Comparison of ENCODE assay signal across 24 cellular contexts in the genomic region with DNA sequence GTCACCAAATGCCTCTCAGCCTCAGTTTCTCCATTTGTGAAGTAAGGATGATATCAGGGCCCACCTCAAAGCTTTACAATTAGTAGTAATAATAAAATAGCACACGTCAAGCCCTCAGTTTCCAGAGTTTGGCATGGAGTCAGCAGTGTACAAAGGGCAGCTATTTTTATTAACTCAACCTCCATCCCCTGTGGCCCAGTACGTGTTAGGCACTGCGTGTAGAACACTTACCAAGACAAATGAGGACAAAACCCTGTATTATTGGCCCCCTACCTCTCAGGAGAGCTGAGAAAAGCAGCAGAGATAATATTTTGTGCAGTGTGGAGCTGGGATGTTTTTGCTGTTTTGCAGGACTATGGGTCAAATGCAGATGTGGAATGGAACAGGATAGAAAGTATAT.
DNase-seq lines count a peak whose midpoint lies in the region; ATAC-seq, FAIRE-seq and TF ChIP-seq lines count a peak whose summit lies in the region.
"Had no signal": no experiment of that assay in that cellular context is flagged by ENCODE, and none has a peak within 500 bp of the region (broad histone marks: within the 10 kb centered on the region; RNA-seq: fewer than 3 reads in every experiment).

No MANE protein-coding gene starts in this region.

- intact Hi-C loops in Right ventricle myocardium inferior (cut with DNase I), result no loop called here
- intact Hi-C loops in right cardiac atrium (cut with DNase I), result no loop called here
- intact Hi-C loops in heart left ventricle (cut with DNase I), result no loop called here
- intact Hi-C loops in left cardiac atrium (cut with DNase I), result no loop called here
- intact Hi-C loops in dorsolateral prefrontal cortex (cut with DNase I), result no loop called here

- no peak overlapping the region for H3K4me3 Mint-ChIP-seq in astrocyte (ENCODE audit: unreplicated experiment)
- no peak overlapping the region for H3K4me3 Mint-ChIP-seq in nephron progenitor cell
- H3K4me3 Mint-ChIP-seq: B cell; CD4-positive, alpha-beta T cell; CD8-positive, alpha-beta T cell had no signal

- H3K36me3 ChIP-seq in heart left ventricle (no peaks in the 10 kb centered on the region), astrocyte (ENCODE audit: insufficient read depth, low read length) (no peaks in the 10 kb centered on the region)
- H3K36me3 ChIP-seq: BLaER1 treated with 17β-estradiol and CSF1 and Interleukin-3, amounts not matched to agents 10 nM and 100 nM had no signal

- no peak overlapping the region for H3K27ac ChIP-seq in right cardiac atrium (ENCODE audit: low read length)
- no peak overlapping the region for H3K27ac ChIP-seq in heart left ventricle
- no peak overlapping the region for H3K27ac ChIP-seq in astrocyte (ENCODE audit: low read depth, low read length)
- no peak overlapping the region for H3K27ac ChIP-seq in dorsolateral prefrontal cortex
- H3K27ac ChIP-seq: 22Rv1; A549; BLaER1 treated with 17β-estradiol and CSF1 and Interleukin-3, amounts not matched to agents 10 nM and 100 nM; C4-2B had no signal

- H4K20me1 ChIP-seq in astrocyte (ENCODE audit: insufficient read depth, low read length), result no peaks in the 10 kb centered on the region
- H4K20me1 ChIP-seq: BLaER1 treated with 17β-estradiol and CSF1 and Interleukin-3, amounts not matched to agents 10 nM and 100 nM had no signal

- TF ChIP-seq POLR2A in heart left ventricle (IDR thresholded peaks at IDR 0.05), result no peak

- H3K4me2 ChIP-seq in astrocyte (ENCODE audit: low read length), result no peak overlapping the region
- H3K4me2 ChIP-seq: A549; BLaER1 treated with 17β-estradiol and CSF1 and Interleukin-3, amounts not matched to agents 10 nM and 100 nM had no signal

- H3K27ac Mint-ChIP-seq in astrocyte (ENCODE audit: unreplicated experiment), result peak overlapping the region; percentile 53
- peak overlapping the region; percentile 36 for H3K27ac Mint-ChIP-seq in nephron progenitor cell
- H3K27ac Mint-ChIP-seq: B cell; CD4-positive, alpha-beta T cell; CD8-positive, alpha-beta T cell had no signal

- peaks cover 3% of the 10 kb centered on the region for H3K36me3 Mint-ChIP-seq in astrocyte (ENCODE audit: low read depth, unreplicated experiment)
- H3K36me3 Mint-ChIP-seq in nephron progenitor cell (ENCODE audit: low read depth), result no peaks in the 10 kb centered on the region
- H3K36me3 Mint-ChIP-seq: CD8-positive, alpha-beta T cell had no signal

- H3K4me3 ChIP-seq in right cardiac atrium (ENCODE audit: low read length) (no peak overlapping the region), heart left ventricle (no peak overlapping the region), astrocyte (ENCODE audit: insufficient read depth, low read depth, low read length) (no peak overlapping the region), dorsolateral prefrontal cortex (no peak overlapping the region)
- H3K4me3 ChIP-seq: A549; BLaER1 treated with 17β-estradiol and CSF1 and Interleukin-3, amounts not matched to agents 10 nM and 100 nM had no signal

- ATAC-seq in Right ventricle myocardium inferior, result peak; percentile 26
- ATAC-seq in right cardiac atrium, result no peak
- peak; percentile 48 to 60 (median 54) for ATAC-seq in heart left ventricle
- ATAC-seq in left cardiac atrium, result no peak
- ATAC-seq: A549; CD8-positive, alpha-beta T cell had no signal

- no peak overlapping the region for H3K9ac ChIP-seq in astrocyte (ENCODE audit: low read length)
- H3K9ac ChIP-seq: BLaER1 treated with 17β-estradiol and CSF1 and Interleukin-3, amounts not matched to agents 10 nM and 100 nM had no signal

- H3K27me3 Mint-ChIP-seq in astrocyte (ENCODE audit: low read depth, unreplicated experiment), result peaks cover 6% of the 10 kb centered on the region
- H3K27me3 Mint-ChIP-seq in nephron progenitor cell (ENCODE audit: low read depth, poor library complexity), result no peaks in the 10 kb centered on the region

- H3K4me1 Mint-ChIP-seq in astrocyte (ENCODE audit: low read depth, unreplicated experiment), result no peaks in the 10 kb centered on the region
- peaks cover 2% of the 10 kb centered on the region for H3K4me1 Mint-ChIP-seq in nephron progenitor cell
- H3K4me1 Mint-ChIP-seq: B cell had no signal

- no peaks in the 10 kb centered on the region for H3K9me3 ChIP-seq in right cardiac atrium (ENCODE audit: control insufficient read depth, low read length)
- H3K9me3 ChIP-seq in heart left ventricle, result no peaks in the 10 kb centered on the region
- no peaks in the 10 kb centered on the region for H3K9me3 ChIP-seq in astrocyte (ENCODE audit: insufficient read depth, low read depth, low read length)
- H3K9me3 ChIP-seq: A549 had no signal

- no peak for FAIRE-seq in astrocyte (lab: Jason Lieb, UNC)
- FAIRE-seq: A549, D721Med, G401.6, GM12891, GM19239 had no signal

- H3K27me3 ChIP-seq in right cardiac atrium (ENCODE audit: control insufficient read depth, insufficient read depth), result no peaks in the 10 kb centered on the region
- H3K27me3 ChIP-seq in heart left ventricle, result no peaks in the 10 kb centered on the region
- no peaks in the 10 kb centered on the region for H3K27me3 ChIP-seq in astrocyte (ENCODE audit: insufficient read depth, low read length)
- no peaks in the 10 kb centered on the region for H3K27me3 ChIP-seq in dorsolateral prefrontal cortex
- H3K27me3 ChIP-seq: BLaER1 treated with 17β-estradiol and CSF1 and Interleukin-3, amounts not matched to agents 10 nM and 100 nM had no signal

- WGBS in right cardiac atrium, result 26% methylated on average over 3 of the region's 3 CpGs
- WGBS in heart left ventricle, 4 donors, result 20 to 40% (median 29%) methylated on average over 3 of the region's 3 CpGs

- H3K79me2 ChIP-seq in astrocyte (ENCODE audit: insufficient read depth, low read length), result no peaks in the 10 kb centered on the region

- H3K4me1 ChIP-seq in right cardiac atrium (ENCODE audit: control insufficient read depth, insufficient read depth, low read length) (no peaks in the 10 kb centered on the region), heart left ventricle (peaks cover 0 to 8% (median 2%) of the 10 kb centered on the region in 12 donors), astrocyte (ENCODE audit: insufficient read depth, low read length) (no peaks in the 10 kb centered on the region)
- H3K4me1 ChIP-seq: A549; BLaER1 treated with 17β-estradiol and CSF1 and Interleukin-3, amounts not matched to agents 10 nM and 100 nM; Caco-2 had no signal

- no peak for DNase-seq in Right ventricle myocardium inferior (ENCODE audit: missing footprints)
- no peak for DNase-seq in right cardiac atrium
- DNase-seq in heart left ventricle, result peak in 1 of 5 donors; percentile 29
- no peak for DNase-seq in left cardiac atrium
- no peak for DNase-seq in astrocyte (ENCODE audit: low read depth)
- DNase-seq in nephron progenitor cell, result no peak
- DNase-seq in dorsolateral prefrontal cortex, result no peak
- no peak for DNase-seq in activated CD4-positive, alpha-beta T cell treated with anti-CD3 and anti-CD28 coated beads, Interleukin-2, amount 50 U/mL, for 1 hour
- DNase-seq: AML-193; Caco-2; Calu3; CD4-positive, alpha-beta T cell; CD8-positive, alpha-beta T cell; DMS79 treated with DMSO at 0.1 percent for 48 hours; GF-D8 had no signal

- no peak for TF ChIP-seq CTCF in heart left ventricle (IDR thresholded peaks at IDR 0.05)
- no peak for TF ChIP-seq CTCF in astrocyte (IDR thresholded peaks at IDR 0.05; ENCODE audit: insufficient read depth, low read depth, low read length)
- TF ChIP-seq CTCF in nephron progenitor cell (IDR thresholded peaks at IDR 0.05), result no peak
- no peak for TF ChIP-seq CTCF in dorsolateral prefrontal cortex (IDR thresholded peaks at IDR 0.05 in 54 of 56, conservative IDR thresholded peaks at IDR 0.05 in 2 of 56; ENCODE audit: low read depth in 1 of 56, partially characterized antibody in 56 of 56)

- H2AFZ ChIP-seq in astrocyte (ENCODE audit: low read depth, low read length), result no peak overlapping the region

- H3K9me3 Mint-ChIP-seq in astrocyte (ENCODE audit: unreplicated experiment) (peaks cover 18% of the 10 kb centered on the region), nephron progenitor cell (peaks cover 18% of the 10 kb centered on the region)
- H3K9me3 Mint-ChIP-seq: CD4-positive, alpha-beta T cell; CD8-positive, alpha-beta T cell had no signal

Comparison
In these comparisons a context has a peak if more than half of its experiments do, and no peak if none do; other contexts are left out.
1. ATAC-seq: peak in Right ventricle myocardium inferior (single experiment) and heart left ventricle (4 of 4); none in right cardiac atrium (0 of 2) and left cardiac atrium (0 of 2).